16 cellular contexts compared by ENCODE assay signal in genomic region chr1:154865442-154866256, GRCh38. TPM values are rescaled to one million over a fixed set of nuclear protein-coding genes. Genes with fewer than 3 reads are reported as not detected.
DNase-seq lines count a peak whose midpoint lies in the region; ATAC-seq and TF ChIP-seq lines count a peak whose summit lies in the region.
"Had no signal": no experiment of that assay in that cellular context is flagged by ENCODE, and none has a peak within 500 bp of the region (broad histone marks: within the 10 kb centered on the region; RNA-seq: fewer than 3 reads in every experiment).

No MANE protein-coding gene starts in this region.

- peak overlapping the region; percentile 17 for H3K4me3 ChIP-seq in GM12865 (ENCODE audit: low read depth, low read length)
- H3K4me3 ChIP-seq in Karpas-422 (ENCODE audit: low read length) = peak overlapping the region; percentile 44
- no peak overlapping the region for H3K4me3 ChIP-seq in body of pancreas

- no peaks in the 10 kb centered on the region for H4K20me1 ChIP-seq in Karpas-422 (ENCODE audit: insufficient read depth, low read depth, low read length)

- H3K36me3 ChIP-seq in Karpas-422 (ENCODE audit: insufficient read depth, low read length) (no peaks in the 10 kb centered on the region), body of pancreas (replicated peaks in 1 of 2; ENCODE audit: insufficient read depth in 1 of 2, low read depth in 2 of 2) (no peaks in the 10 kb centered on the region)

- no peaks in the 10 kb centered on the region for H3K9me3 ChIP-seq in Karpas-422 (ENCODE audit: low read length)
- no peaks in the 10 kb centered on the region for H3K9me3 ChIP-seq in body of pancreas

- H3K4me1 ChIP-seq in Karpas-422 (ENCODE audit: low read length) (peaks cover 96% of the 10 kb centered on the region), body of pancreas (peaks cover 26% of the 10 kb centered on the region)
- H3K4me1 ChIP-seq: parathyroid adenoma had no signal

- H3K9me2 ChIP-seq in Karpas-422 (replicated peaks; ENCODE audit: insufficient read depth, low read length) = no peaks in the 10 kb centered on the region

- no peak overlapping the region; the same call in 1 of the 2 replicates for H2AFZ ChIP-seq in Karpas-422 (ENCODE audit: low read length)
- H2AFZ ChIP-seq: parathyroid adenoma had no signal

- no peaks in the 10 kb centered on the region for H3K79me2 ChIP-seq in Karpas-422 (ENCODE audit: low read length)
- H3K79me2 ChIP-seq: parathyroid adenoma had no signal

- intact Hi-C loops in body of pancreas (cut with DNase I) = no loop called here

- WGBS in body of pancreas, 2 donors = 43 to 54% methylated on average over 4 to 5 of the region's 5 CpGs

- peak overlapping the region; percentile 70 for H3K4me2 ChIP-seq in Karpas-422 (ENCODE audit: low read depth, low read length, poor library complexity, severe bottlenecking)

- no peak for TF ChIP-seq CTCF in GM12865 (IDR thresholded peaks at IDR 0.05; ENCODE audit: insufficient read depth, low read depth, low read length, missing control alignments)
- TF ChIP-seq CTCF in body of pancreas (IDR thresholded peaks at IDR 0.05) = no peak

- ATAC-seq in body of pancreas (no peak), HG03565 (IDR thresholded peaks at IDR 0.05; ENCODE audit: unreplicated experiment) (no peak)
- ATAC-seq: left lobe of liver had no signal

- H3K27me3 ChIP-seq in Karpas-422 (ENCODE audit: low read length) = no peaks in the 10 kb centered on the region
- peaks cover 0 to 11% of the 10 kb centered on the region in 2 donors for H3K27me3 ChIP-seq in body of pancreas

- H3K27ac ChIP-seq in Karpas-422 (ENCODE audit: low read length) = peak overlapping the region; percentile 97
- H3K27ac ChIP-seq in body of pancreas = peak overlapping the region in 1 of 4 donors; percentile 19
- H3K27ac ChIP-seq: parathyroid adenoma had no signal

- no peak for TF ChIP-seq POLR2A in body of pancreas (IDR thresholded peaks at IDR 0.05)

- peak overlapping the region; percentile 89 for H3K9ac ChIP-seq in Karpas-422 (ENCODE audit: low read length)
- H3K9ac ChIP-seq: parathyroid adenoma had no signal

- no peak for DNase-seq in GM12865 (ENCODE audit: low read depth)
- DNase-seq in Karpas-422 = peak; percentile 90
- peak in 3 of 4 donors; percentile 20 to 64 (median 42) for DNase-seq in body of pancreas
- DNase-seq in renal cortical epithelial cell (ENCODE audit: low read depth) = peak; percentile 17
- no peak for DNase-seq in 8988T
- DNase-seq in activated CD4-positive, CD25-positive, alpha-beta regulatory T cell (lab: John Stamatoyannopoulos, UW) = no peak
- DNase-seq: activated T-cell treated with anti-CD3 and anti-CD28 coated beads, Interleukin-2, amount 50 U/mL, for 48 hours; amniotic stem cell; cerebellar nuclear complex; NCI-H1417; NK-92 treated with Interleukin-12 subunit alpha and Interleukin-12 subunit beta, amount 100 ng/mL, for 24 hours; SIG-M5; stimulated activated CD4-positive, alpha-beta T cell treated with anti-CD3 and anti-CD28 coated beads, Interleukin-12 subunit alpha, Interleukin-12 subunit beta, amount 100 ng/mL, for 4 hours had no signal

RNA-seq across cellular contexts. Expression of gene KCNN3, which starts 4.4 kb away (rescaled TPM):
- total RNA-seq in Karpas-422 (2014; rRNA removed; shearing (Covaris generic); ENCODE audit: low replicate concordance) = 50.0 and 68.2 TPM in 2 replicates
- total RNA-seq in body of pancreas = 1 to 10 TPM in 1 of 2 donors, under 1 TPM in 1; 0.33 to 1.6 TPM
- under 0.01 TPM in 1 of 2 replicates, not detected in the other for total RNA-seq in renal cortical epithelial cell

Comparison
In these comparisons a context has a peak if more than half of its experiments do, and no peak if none do; other contexts are left out.
1. DNase-seq: peak in Karpas-422 (single experiment), body of pancreas (3 of 4) and renal cortical epithelial cell (single experiment); none in GM12865 (single experiment), 8988T (single experiment) and activated CD4-positive, CD25-positive, alpha-beta regulatory T cell (0 of 4).
2. H3K4me3 ChIP-seq: peak in GM12865 (single experiment) and Karpas-422 (single experiment); none in body of pancreas (0 of 2).
3. RNA of gene KCNN3, which starts 4.4 kb away (total RNA-seq): 50.0 to 68.2 TPM in Karpas-422; 0.33 to 1.6 TPM in body of pancreas and under 0.01 TPM in renal cortical epithelial cell; every median in the first group is over 10 times any median in the second.